ENCODE assay signal across 32 cellular contexts in genomic region chrX:109382332-109382731, GRCh38.
"Had no signal": no experiment of that assay in that cellular context is flagged by ENCODE, and none has a peak within 500 bp of the region (broad histone marks: within the 10 kb centered on the region; RNA-seq: fewer than 3 reads in every experiment).

No MANE protein-coding gene starts in this region.

- H3K27me3 ChIP-seq: body of pancreas, brain microvascular endothelial cell had no signal

- ATAC-seq: activated CD8-positive, alpha-beta T cell treated with anti-CD3 and anti-CD28 coated beads for 36 hours; activated naive CD4-positive, alpha-beta T cell treated with anti-CD3 and anti-CD28 coated beads, Interleukin-2, amount 50 U/mL, for 72 hours; activated T-cell treated with anti-CD3 and anti-CD28 coated beads, Interleukin-2, amount 50 U/mL, for 4 hours; activated T-cell treated with anti-CD3 and anti-CD28 coated beads, Interleukin-2, amount 50 U/mL, for 72 hours; activated T-helper 17 cell treated with anti-CD3 and anti-CD28 coated beads, Interleukin-2, amount 50 U/mL, for 72 hours; body of pancreas had no signal

- DNase-seq: activated B cell treated with CpG ODN at 0.5 μM for 24 hours; activated CD4-positive, alpha-beta memory T cell treated with anti-CD3 and anti-CD28 coated beads for 36 hours; activated CD4-positive, alpha-beta T cell treated with anti-CD3 and anti-CD28 coated beads for 4 hours; activated CD4-positive, alpha-beta T cell treated with anti-CD3 and anti-CD28 coated beads, Interleukin-2, amount 10 ng/mL, durations not matched to agents 24 days and 14 days; activated CD4-positive, alpha-beta T cell treated with anti-CD3 and anti-CD28 coated beads, Interleukin-2, amount 50 U/mL, for 1 hour; activated CD4-positive, alpha-beta T cell treated with anti-CD3 and anti-CD28 coated beads, Interleukin-2, amount 50 U/mL, for 4 hours; activated CD4-positive, CD25-positive, alpha-beta regulatory T cell treated with anti-CD3 and anti-CD28 coated beads, Interleukin-2, amount 50 U/mL, for 72 hours; activated CD8-positive, alpha-beta memory T cell treated with anti-CD3 and anti-CD28 coated beads, Interleukin-2, amount 50 U/mL, for 4 hours; activated CD8-positive, alpha-beta T cell treated with anti-CD3 and anti-CD28 coated beads for 36 hours; activated effector memory CD4-positive, alpha-beta T cell treated with anti-CD3 and anti-CD28 coated beads, Interleukin-2, amount 50 U/mL, for 16 hours; activated gamma-delta T cell treated with Interleukin-2 at 50 U/mL for 16 hours; activated naive CD4-positive, alpha-beta T cell; activated naive CD4-positive, alpha-beta T cell treated with anti-CD3 and anti-CD28 coated beads for 36 hours; activated naive CD4-positive, alpha-beta T cell treated with anti-CD3 and anti-CD28 coated beads, Interleukin-2, amount 50 U/mL, for 16 hours; activated naive CD8-positive, alpha-beta T cell treated with anti-CD3 and anti-CD28 coated beads for 36 hours; activated T-cell treated with anti-CD3 and anti-CD28 coated beads for 4 hours; activated T-cell treated with anti-CD3 and anti-CD28 coated beads, Interleukin-2, amount 50 U/mL, for 1 hour; activated T-cell treated with anti-CD3 and anti-CD28 coated beads, Interleukin-2, amount 50 U/mL, for 4 hours; activated T-cell treated with anti-CD3 and anti-CD28 coated beads, Interleukin-2, amount 50 U/mL, for 72 hours; adrenal gland; amniotic stem cell; aorta; body of pancreas; brain microvascular endothelial cell; central memory CD4-positive, alpha-beta T cell; T-helper 2 cell; T-helper 9 cell had no signal

- H3K36me3 ChIP-seq: adrenal gland, brain microvascular endothelial cell, breast epithelium had no signal

- H3K4me3 ChIP-seq: adrenal gland, body of pancreas, breast epithelium had no signal

- H3K9me3 ChIP-seq: adrenal gland, body of pancreas, breast epithelium had no signal

- FAIRE-seq: TTC549 had no signal

- H3K27ac ChIP-seq: adrenal gland, body of pancreas, brain microvascular endothelial cell, breast epithelium, VCaP had no signal

- H3K4me1 ChIP-seq: adrenal gland, body of pancreas, breast epithelium had no signal
